ENCODE assay signal across 26 cellular contexts in genomic region chr14:103310576-103311095, GRCh38. TPM values are rescaled to one million over a fixed set of nuclear protein-coding genes. Genes with fewer than 3 reads are reported as not detected.
DNase-seq lines count a peak whose midpoint lies in the region; ATAC-seq, FAIRE-seq and TF ChIP-seq lines count a peak whose summit lies in the region.
"Had no signal": no experiment of that assay in that cellular context is flagged by ENCODE, and none has a peak within 500 bp of the region (broad histone marks: within the 10 kb centered on the region; RNA-seq: fewer than 3 reads in every experiment).

No MANE protein-coding gene starts in this region.

- no peaks in the 10 kb centered on the region for H3K79me1 ChIP-seq in H1 (ENCODE audit: low read depth, low read length)

- no peaks in the 10 kb centered on the region for H3K9me3 ChIP-seq in H1 (ENCODE audit: insufficient read depth in 2 of 2, low read depth in 1 of 2, low read length in 1 of 2)
- H3K9me3 ChIP-seq: SJCRH30 had no signal

- H2BK20ac ChIP-seq in H1 (ENCODE audit: low read length): no peak overlapping the region

- peak overlapping the region; percentile 51; the same call in 1 of the 2 replicates for H2AFZ ChIP-seq in H1 (ENCODE audit: low read length)

- no peaks in the 10 kb centered on the region for H3K36me3 ChIP-seq in H1 (ENCODE audit: control insufficient read depth in 2 of 4, insufficient read depth in 4 of 4, low read length in 3 of 4)
- H3K36me3 ChIP-seq: SJCRH30 had no signal

- H4K20me1 ChIP-seq in H1 (replicated peaks in 1 of 2; ENCODE audit: control insufficient read depth in 1 of 2, insufficient read depth in 2 of 2, low read length in 2 of 2): no peaks in the 10 kb centered on the region

- TF ChIP-seq POLR2A in H1 (IDR thresholded peaks at IDR 0.05; ENCODE audit: control extremely low read depth in 1 of 2, low read depth in 2 of 2, low read length in 2 of 2): no peak

- no peak overlapping the region for H3K23ac ChIP-seq in H1 (ENCODE audit: insufficient read length)

- no peak overlapping the region for H3K4me3 ChIP-seq in H1 (ENCODE audit: extremely low read depth in 1 of 4, insufficient read depth in 2 of 4, low read depth in 3 of 4, low read length in 4 of 4)
- H3K4me3 ChIP-seq: K562, SJCRH30 had no signal

- no peak for FAIRE-seq in H1 (lab: Jason Lieb, UNC)
- FAIRE-seq: A204.1, D721Med, GM19239, K562 had no signal

- no peak overlapping the region for H3K4me2 ChIP-seq in H1 (ENCODE audit: insufficient read depth in 1 of 2, low read depth in 2 of 2, low read length in 2 of 2)

- H3K18ac ChIP-seq in H1 (ENCODE audit: extremely low read depth, low read length): no peak overlapping the region

- no peaks in the 10 kb centered on the region for H3K23me2 ChIP-seq in H1 (ENCODE audit: low read depth, low read length)

- H2AK5ac ChIP-seq in H1 (ENCODE audit: low read depth, low read length): no peak overlapping the region

- no peak overlapping the region for H4K91ac ChIP-seq in H1 (replicated peaks; ENCODE audit: insufficient read length, low read length)

- no peak overlapping the region for H4K5ac ChIP-seq in H1 (ENCODE audit: insufficient read length, low read depth, low read length)

- ATAC-seq in left cardiac atrium: no peak
- no peak for ATAC-seq in HG02678 (IDR thresholded peaks at IDR 0.05; ENCODE audit: unreplicated experiment)
- ATAC-seq: K562, Panc1 had no signal

- no peak overlapping the region for H2BK5ac ChIP-seq in H1 (ENCODE audit: low read depth, low read length)

- no peak overlapping the region for H2BK15ac ChIP-seq in H1 (ENCODE audit: low read length)

- intact Hi-C loops in cardiac septum (cut with DNase I) (no loop called here), left cardiac atrium (cut with DNase I) (no loop called here)

- no peak overlapping the region for H3K4ac ChIP-seq in H1 (replicated peaks; ENCODE audit: insufficient read length, low read depth, low read length)

- H3K14ac ChIP-seq in H1 (ENCODE audit: insufficient read length): no peak overlapping the region

- H3K56ac ChIP-seq in H1 (replicated peaks; ENCODE audit: insufficient read length, low read depth, low read length): no peak overlapping the region

- CTCF ChIA-PET in H1 (lab: Charles Lee; ENCODE audit: partially characterized antibody): interaction anchor here (1.0 to 2.5 kb wide), 3 partner anchors 30 to 232 kb away, joined by 4 to 13 read pairs (median 10); no protein-coding TSS in a partner anchor

- H4K8ac ChIP-seq in H1 (ENCODE audit: extremely low read depth, insufficient read depth, low read length): no peak overlapping the region

- no peak overlapping the region for H3K9ac ChIP-seq in H1 (replicated peaks in 1 of 4; ENCODE audit: extremely low read depth in 1 of 4, low read depth in 3 of 4, low read length in 3 of 4)

- WGBS in H1 (ENCODE audit: extremely low coverage in 1 of 2, insufficient coverage in 1 of 2, insufficient read length in 1 of 2, insufficient replicate concordance in 2 of 2, low coverage in 1 of 2, low lambda C conversion rate in 2 of 2, missing lambda C conversion rate in 1 of 2), 2 experiments: 93% methylated on average over 12 of the region's 12 CpGs; no CpG with 5 or more reads in 1 of the 2 experiments

- no peak overlapping the region for H3K27ac ChIP-seq in H1 (ENCODE audit: low read depth, low read length)
- H3K27ac ChIP-seq: SJCRH30 had no signal

- no peak for TF ChIP-seq RAD21 in H1 (IDR thresholded peaks at IDR 0.05 in 1 of 2, conservative IDR thresholded peaks at IDR 0.05 in 1 of 2; ENCODE audit: low read depth in 2 of 2, low read length in 2 of 2)

- POLR2A ChIA-PET in H1 (lab: Charles Lee; ENCODE audit: partially characterized antibody): interaction anchor here (0.6 to 6.0 kb wide), 4 partner anchors 18 to 205 kb away, joined by 3 to 37 read pairs (median 4); partner anchors contain the start of gene EIF5

- H2BK12ac ChIP-seq in H1 (ENCODE audit: low read depth, low read length): no peak overlapping the region

- H2BK120ac ChIP-seq in H1 (replicated peaks; ENCODE audit: low read depth, low read length): no peak overlapping the region

- H3K4me1 ChIP-seq in H1 (replicated peaks in 1 of 4; ENCODE audit: control insufficient read depth in 3 of 4, insufficient read depth in 4 of 4, low read length in 3 of 4): peaks cover 0 to 3% (median 0%) of the 10 kb centered on the region in 4 experiments; a peak in 1 of 7 replicates
- H3K4me1 ChIP-seq: SJCRH30 had no signal

- no peaks in the 10 kb centered on the region for H3K27me3 ChIP-seq in H1 (replicated peaks in 1 of 4; ENCODE audit: control insufficient read depth in 3 of 4, extremely low read depth in 1 of 4, insufficient read depth in 3 of 4, low read length in 3 of 4)

- TF ChIP-seq EP300 in H1 (IDR thresholded peaks at IDR 0.05; ENCODE audit: borderline replicate concordance in 1 of 2, low read depth in 2 of 2, low read length in 2 of 2): no peak

- H3K79me2 ChIP-seq in H1 (ENCODE audit: control insufficient read depth in 1 of 2, insufficient read depth in 2 of 2, low read length in 2 of 2): no peaks in the 10 kb centered on the region

- DNase-seq in cardiac septum (ENCODE audit: low spot score): peak; percentile 22
- DNase-seq in left cardiac atrium: no peak
- DNase-seq in H1 (ENCODE audit: low read depth in 1 of 2, low spot score in 2 of 2): no peak
- DNase-seq in mesenteric fat pad (ENCODE audit: low spot score): peak; percentile 68
- no peak for DNase-seq in DMS79 treated with DMSO at 0.1 percent for 48 hours (lab: John Stamatoyannopoulos, UW)
- DNase-seq in 8988T: no peak
- no peak for DNase-seq in NOMO-1 treated with DMSO at 0.1 percent for 48 hours (lab: John Stamatoyannopoulos, UW; ENCODE audit: unreplicated experiment)
- DNase-seq: DMS53; EL; GF-D8; MM.1S; NCI-H1092; NCI-H1436; NCI-H2029; NCI-H2171; NCI-H345; NCI-H524; NCI-H774; NK-92 treated with Interleukin-12 subunit alpha and Interleukin-12 subunit beta, amount 100 ng/mL, for 24 hours; SJCRH30 had no signal

- TF ChIP-seq CTCF in H1 (IDR thresholded peaks at IDR 0.05; ENCODE audit: control extremely low read depth in 1 of 3, insufficient read depth in 1 of 3, low read depth in 1 of 3, low read length in 3 of 3): no peak

TF ChIP-seq in H1, 55 proteins besides CTCF, POLR2A, EP300 and RAD21:
- no peak for TF ChIP-seq CHD1 (IDR thresholded peaks at IDR 0.05; ENCODE audit: low read depth, low read length)
- TF ChIP-seq SIRT6 (IDR thresholded peaks at IDR 0.05; ENCODE audit: low read length): no peak
- TF ChIP-seq SP2 (IDR thresholded peaks at IDR 0.05; ENCODE audit: low read length): no peak
- TF ChIP-seq SIX5 (IDR thresholded peaks at IDR 0.05; ENCODE audit: low read depth, low read length): no peak
- TF ChIP-seq MAFK (IDR thresholded peaks at IDR 0.05; ENCODE audit: low read depth, low read length): no peak
- no peak for TF ChIP-seq RNF2 (IDR thresholded peaks at IDR 0.05; ENCODE audit: borderline replicate concordance, low read depth, low read length, missing control alignments, poor library complexity, severe bottlenecking)
- TF ChIP-seq CEBPB (IDR thresholded peaks at IDR 0.05; ENCODE audit: low read depth, low read length): no peak
- no peak for TF ChIP-seq NANOG (IDR thresholded peaks at IDR 0.05; ENCODE audit: insufficient read depth, low read depth, low read length, poor library complexity, severe bottlenecking)
- no peak for TF ChIP-seq EZH2 (IDR thresholded peaks at IDR 0.05; ENCODE audit: low read depth, low read length, severe bottlenecking)

RNA-seq across cellular contexts. Expression of gene EIF5, which starts 23.4 kb away (rescaled TPM):
- total RNA-seq in cardiac septum: 222 TPM
- 100 to 1,000 TPM; 246 to 287 TPM for total RNA-seq in left cardiac atrium
- 323 and 328 TPM in 2 replicates for total RNA-seq in H1 (2021; fragmentation: NEBNext Ultra II Directional; extraction: Animal tissue kit (Norgen Biotek cat#: 25700))
- polyA plus RNA-seq in H1 (2011; rRNA removed): 179 and 184 TPM in 2 replicates
- 254 TPM for polyA plus RNA-seq in H1 (2011; cell fraction: cytosol; rRNA removed)
- polyA plus RNA-seq in H1 (2011; cell fraction: nucleus; rRNA removed): 169 TPM
- polyA plus RNA-seq in H1 (2012, experiment 1 of 2): 243 to 415 TPM (median 345 TPM) in 4 replicates
- polyA plus RNA-seq in H1 (2012, experiment 2 of 2): 24.0 TPM
- 314 TPM for polyA plus RNA-seq in H1 (2013, experiment 1 of 2)
- polyA plus RNA-seq in H1 (2013, experiment 2 of 2): 325 TPM
- 277 and 334 TPM in 2 replicates for polyA minus RNA-seq in H1 (2011; rRNA and poly(A)+ RNA removed)
- 213 TPM for polyA minus RNA-seq in H1 (2011; cell fraction: cytosol; rRNA and poly(A)+ RNA removed)
- 361 TPM for polyA minus RNA-seq in H1 (2011; cell fraction: nucleus; rRNA and poly(A)+ RNA removed)
- 267 TPM for total RNA-seq in mesenteric fat pad

Comparison
In these comparisons a context has a peak if more than half of its experiments do, and no peak if none do; other contexts are left out.
1. DNase-seq: peak in cardiac septum (single experiment) and mesenteric fat pad (single experiment); none in left cardiac atrium (single experiment), H1 (0 of 2), DMS79 treated with DMSO at 0.1 percent for 48 hours (single experiment), 8988T (single experiment) and NOMO-1 treated with DMSO at 0.1 percent for 48 hours (single experiment).